In genomic region chr17:57886020-57886419, GRCh38 we compare ENCODE assay signal across 18 cellular contexts. TPM values are rescaled to one million over a fixed set of nuclear protein-coding genes. Genes with fewer than 3 reads are reported as not detected.
DNase-seq lines count a peak whose midpoint lies in the region; ATAC-seq, FAIRE-seq and TF ChIP-seq lines count a peak whose summit lies in the region.
"Had no signal": no experiment of that assay in that cellular context is flagged by ENCODE, and none has a peak within 500 bp of the region (broad histone marks: within the 10 kb centered on the region; RNA-seq: fewer than 3 reads in every experiment).

No MANE protein-coding gene starts in this region.

- intact Hi-C loops in HepG2 (cut with micrococcal nuclease; ENCODE audit: unreplicated experiment) (no loop called here), right lobe of liver (cut with DNase I) (no loop called here)

- no peak overlapping the region for H3K14ac ChIP-seq in mesenchymal stem cell (ENCODE audit: low read length in 2 of 2)

- no peak overlapping the region for H2BK15ac ChIP-seq in mesenchymal stem cell (ENCODE audit: low read depth, poor library complexity, severe bottlenecking)

- H2AFZ ChIP-seq in HepG2 (ENCODE audit: low read length) (no peak overlapping the region), mesenchymal stem cell (ENCODE audit: low read depth, low read length) (no peak overlapping the region)

- ATAC-seq in HepG2 (no peak), right lobe of liver (no peak)
- ATAC-seq: GM12878 had no signal

- no TSS peak for BruUV-seq in HepG2 (replicated peaks; lab: Mats Ljungman, UMichigan)

- peak overlapping the region; percentile 49 for H2AK5ac ChIP-seq in mesenchymal stem cell (ENCODE audit: low read length, severe bottlenecking)

- TF ChIP-seq RAD21 in HepG2 (CRISPR knock-in tag; IDR thresholded peaks at IDR 0.05) = no peak

- TF ChIP-seq POLR2A in HepG2 (IDR thresholded peaks at IDR 0.05; ENCODE audit: insufficient read depth in 1 of 2, low read depth in 2 of 2, low read length in 2 of 2) (no peak), right lobe of liver (IDR thresholded peaks at IDR 0.05) (no peak)

- H3K27me3 ChIP-seq in HepG2 (ENCODE audit: control insufficient read depth in 1 of 2, insufficient read depth in 2 of 2, low read length in 2 of 2) (no peaks in the 10 kb centered on the region), right lobe of liver (no peaks in the 10 kb centered on the region), bronchial epithelial cell (ENCODE audit: control insufficient read depth, insufficient read depth, low read length) (no peaks in the 10 kb centered on the region), mesenchymal stem cell (ENCODE audit: control insufficient read depth in 1 of 2, insufficient read depth in 1 of 2, low read length in 2 of 2) (no peaks in the 10 kb centered on the region)
- H3K27me3 ChIP-seq: BLaER1 treated with 17β-estradiol and CSF1 and Interleukin-3, amounts not matched to agents 10 nM and 100 nM had no signal

- POLR2A ChIA-PET in HepG2 (lab: Yijun Ruan, JAX) = no interaction called here

- H3K36me3 ChIP-seq in HepG2 (replicated peaks in 1 of 2; ENCODE audit: control insufficient read depth in 1 of 2, insufficient read depth in 2 of 2, low read length in 2 of 2) = peaks cover 0 to 2% of the 10 kb centered on the region in 2 experiments; a peak in 1 of 5 replicates
- H3K36me3 ChIP-seq in right lobe of liver = no peaks in the 10 kb centered on the region
- H3K36me3 ChIP-seq in bronchial epithelial cell (ENCODE audit: control insufficient read depth, insufficient read depth, low read length) = peaks cover 11% of the 10 kb centered on the region
- peaks cover 24 to 33% of the 10 kb centered on the region in 2 experiments for H3K36me3 ChIP-seq in mesenchymal stem cell (ENCODE audit: control insufficient read depth in 1 of 2, insufficient read depth in 2 of 2, low read depth in 1 of 2, low read length in 2 of 2)

- peak overlapping the region in 1 of 2 experiments; percentile 3 for H3K4ac ChIP-seq in mesenchymal stem cell (ENCODE audit: low read depth in 1 of 2, low read length in 2 of 2)

- in situ Hi-C loops in HepG2 (cut with HindIII; ENCODE audit: extremely low pct_ligation_motif_present, low pct_unique_long_range_greater_than_20kb) = no loop called here

- no peak overlapping the region for H3K4me2 ChIP-seq in HepG2 (ENCODE audit: low read depth, low read length)
- no peak overlapping the region for H3K4me2 ChIP-seq in mesenchymal stem cell (ENCODE audit: low read length, poor library complexity, severe bottlenecking)
- H3K4me2 ChIP-seq: BLaER1 treated with 17β-estradiol and CSF1 and Interleukin-3, amounts not matched to agents 10 nM and 100 nM had no signal

- no peak overlapping the region for H4K8ac ChIP-seq in mesenchymal stem cell (ENCODE audit: low read length)

- H4K20me1 ChIP-seq in HepG2 (ENCODE audit: insufficient read depth, low read length) = no peaks in the 10 kb centered on the region

- no peaks in the 10 kb centered on the region for H3K9me3 ChIP-seq in HepG2 (ENCODE audit: low read length)
- no peaks in the 10 kb centered on the region for H3K9me3 ChIP-seq in right lobe of liver
- H3K9me3 ChIP-seq in mesenchymal stem cell (ENCODE audit: control insufficient read depth, low read length) = no peaks in the 10 kb centered on the region
- H3K9me3 ChIP-seq: HAP-1 had no signal

- no peak for TF ChIP-seq CTCF in HepG2 (CRISPR knock-in tag; IDR thresholded peaks at IDR 0.05)
- no peak for TF ChIP-seq CTCF in right lobe of liver (IDR thresholded peaks at IDR 0.05)
- no peak for TF ChIP-seq CTCF in bronchial epithelial cell (IDR thresholded peaks at IDR 0.05; ENCODE audit: insufficient read depth, low read length, severe bottlenecking)

- no peak overlapping the region for H4K91ac ChIP-seq in mesenchymal stem cell (ENCODE audit: low read length)

- no peak overlapping the region for H3K23ac ChIP-seq in mesenchymal stem cell (ENCODE audit: low read length in 2 of 2)

- CTCF ChIA-PET in HepG2 (lab: Yijun Ruan, JAX; ENCODE audit: low intra/inter-chr PET ratio, low total read pairs) = no interaction called here

- no peaks in the 10 kb centered on the region for H3K79me2 ChIP-seq in HepG2 (ENCODE audit: insufficient read depth, low read length)

- TF ChIP-seq EP300 in HepG2 (IDR thresholded peaks at IDR 0.05; ENCODE audit: low read depth in 2 of 2, low read length in 2 of 2) = no peak
- no peak for TF ChIP-seq EP300 in HepG2 (CRISPR knock-in tag; IDR thresholded peaks at IDR 0.05; ENCODE audit: borderline replicate concordance)

- H3K9ac ChIP-seq in HepG2 (ENCODE audit: insufficient read depth, low read depth, low read length) = no peak overlapping the region
- H3K9ac ChIP-seq in mesenchymal stem cell (ENCODE audit: low read length) = no peak overlapping the region
- H3K9ac ChIP-seq: BLaER1 treated with 17β-estradiol and CSF1 and Interleukin-3, amounts not matched to agents 10 nM and 100 nM had no signal

- H3K4me1 ChIP-seq in HepG2 (ENCODE audit: insufficient read depth, low read length) = peaks cover 28% of the 10 kb centered on the region
- H3K4me1 ChIP-seq in right lobe of liver = peaks cover 0 to 6% (median 0%) of the 10 kb centered on the region in 4 donors
- H3K4me1 ChIP-seq in mesenchymal stem cell (ENCODE audit: control insufficient read depth, insufficient read depth, low read depth, low read length) = peaks cover 42% of the 10 kb centered on the region
- H3K4me1 ChIP-seq: HAP-1 had no signal

- no peak overlapping the region for H2BK120ac ChIP-seq in mesenchymal stem cell (ENCODE audit: low read depth, low read length)

- no peak overlapping the region for H3K4me3 ChIP-seq in HepG2 (replicated peaks in 1 of 3; ENCODE audit: insufficient read depth in 1 of 3, low read depth in 2 of 3, low read length in 3 of 3)
- H3K4me3 ChIP-seq in right lobe of liver = no peak overlapping the region
- no peak overlapping the region for H3K4me3 ChIP-seq in bronchial epithelial cell (ENCODE audit: low read depth, low read length)
- H3K4me3 ChIP-seq in mesenchymal stem cell (ENCODE audit: insufficient read depth in 1 of 2, low read depth in 1 of 2, low read length in 2 of 2) = no peak overlapping the region
- H3K4me3 ChIP-seq: BLaER1 treated with 17β-estradiol and CSF1 and Interleukin-3, amounts not matched to agents 10 nM and 100 nM; GM12878; HAP-1 had no signal

- 85% methylated on average over 4 of the region's 4 CpGs for WGBS in HepG2 (ENCODE audit: low lambda C conversion rate)
- WGBS in right lobe of liver (ENCODE audit: insufficient coverage, low coverage, low lambda C conversion rate, missing lambda C conversion rate) = 90% methylated on average over 2 of the region's 4 CpGs
- 82% methylated on average over 3 of the region's 4 CpGs for WGBS in mesenchymal stem cell

- FAIRE-seq in HepG2 (lab: Jason Lieb, UNC) (no peak), bronchial epithelial cell (lab: Jason Lieb, UNC) (peak; percentile 58)
- FAIRE-seq: GM12878 had no signal

- peak overlapping the region in 1 of 2 experiments; percentile 30 for H3K18ac ChIP-seq in mesenchymal stem cell (ENCODE audit: low read depth in 1 of 2, low read length in 2 of 2)

- no peak overlapping the region for H2BK12ac ChIP-seq in mesenchymal stem cell (ENCODE audit: low read length in 2 of 2)

- H3K27ac ChIP-seq in HepG2 (ENCODE audit: extremely low read length, insufficient read depth, low read length) (no peak overlapping the region), right lobe of liver (no peak overlapping the region), mesenchymal stem cell (ENCODE audit: low read length, poor library complexity, severe bottlenecking) (no peak overlapping the region)
- H3K27ac ChIP-seq: 22Rv1; BLaER1 treated with 17β-estradiol and CSF1 and Interleukin-3, amounts not matched to agents 10 nM and 100 nM had no signal

- no peak for DNase-seq in HepG2 (ENCODE audit: low spot score)
- DNase-seq in right lobe of liver = no peak
- DNase-seq in bronchial epithelial cell (ENCODE audit: low read depth) = no peak
- no peak for DNase-seq in mesenchymal stem cell
- no peak for DNase-seq in anterior cingulate cortex (lab: John Stamatoyannopoulos, UW)
- DNase-seq in LoVo (ENCODE audit: low spot score) = no peak
- DNase-seq in stimulated activated CD4-positive, alpha-beta T cell treated with anti-CD3 and anti-CD28 coated beads, Interleukin-4, amount 100 ng/mL, for 4 hours = no peak
- DNase-seq in NCI-H524 treated with DMSO at 0.1 percent for 48 hours (lab: John Stamatoyannopoulos, UW) = no peak
- DNase-seq: CD8-positive, alpha-beta memory T cell; COR-L47; DMS 273 treated with DMSO at 0.1 percent for 48 hours; DMS53; DND-41; EL had no signal

- no peak overlapping the region for H2BK5ac ChIP-seq in mesenchymal stem cell (ENCODE audit: low read depth, low read length, poor library complexity, severe bottlenecking)

- H3K79me1 ChIP-seq in mesenchymal stem cell (replicated peaks; ENCODE audit: low read length, poor library complexity, severe bottlenecking) = peaks cover 40% of the 10 kb centered on the region

TF ChIP-seq in HepG2, 621 proteins besides CTCF, POLR2A, EP300 and RAD21 (continues in another document):
- peak; percentile 78 for TF ChIP-seq ZNF629 (CRISPR knock-in tag; conservative IDR thresholded peaks at IDR 0.05)

RNA-seq across cellular contexts. Expression of gene MRPS23, which starts 36.2 kb away (rescaled TPM):
- total RNA-seq in HepG2 (2016; rRNA removed; fragmentation: Illumina TruSeq; extraction: Trizol) = 181 and 283 TPM in 2 replicates
- total RNA-seq in HepG2 (2016; cell fraction: cytosol; rRNA removed; fragmentation: Illumina TruSeq; extraction: Trizol; ENCODE audit: low read depth) = 33.9 and 36.7 TPM in 2 replicates
- total RNA-seq in HepG2 (2016; cell fraction: insoluble cytoplasmic fraction; rRNA removed; fragmentation: Illumina TruSeq; extraction: Trizol) = 189 and 325 TPM in 2 replicates
- 47.2 and 48.2 TPM in 2 replicates for total RNA-seq in HepG2 (2016; cell fraction: membrane; rRNA removed; fragmentation: Illumina TruSeq; extraction: Trizol)
- 63.9 and 73.7 TPM in 2 replicates for total RNA-seq in HepG2 (2016; cell fraction: nucleus; rRNA removed; fragmentation: Illumina TruSeq; extraction: Trizol)
- polyA plus RNA-seq in HepG2 (2011; rRNA removed) = 61.6 and 63.2 TPM in 2 replicates
- 68.3 and 71.0 TPM in 2 replicates for polyA plus RNA-seq in HepG2 (2011; cell fraction: cytosol; rRNA removed)
- polyA plus RNA-seq in HepG2 (2011; cell fraction: nucleus; rRNA removed) = 11.6 and 14.2 TPM in 2 replicates
- 78.3 and 78.8 TPM in 2 replicates for polyA plus RNA-seq in HepG2 (2012)
- polyA plus RNA-seq in HepG2 (2016; cell fraction: cytosol; fragmentation: Illumina TruSeq; extraction: Trizol; ENCODE audit: low read depth) = 26.6 and 30.8 TPM in 2 replicates
- polyA plus RNA-seq in HepG2 (2016; cell fraction: insoluble cytoplasmic fraction; fragmentation: Illumina TruSeq; extraction: Trizol; ENCODE audit: low read depth) = 249 and 259 TPM in 2 replicates
- 32.0 and 32.5 TPM in 2 replicates for polyA plus RNA-seq in HepG2 (2016; cell fraction: membrane; fragmentation: Illumina TruSeq; extraction: Trizol; ENCODE audit: low read depth)
- 75.9 and 84.0 TPM in 2 replicates for polyA plus RNA-seq in HepG2 (2016; cell fraction: nucleus; fragmentation: Illumina TruSeq; extraction: Trizol; ENCODE audit: insufficient read depth, low read depth)
- polyA minus RNA-seq in HepG2 (2011; rRNA and poly(A)+ RNA removed; ENCODE audit: low replicate concordance) = 47.3 and 53.2 TPM in 2 replicates
- 28.0 and 33.9 TPM in 2 replicates for polyA minus RNA-seq in HepG2 (2011; cell fraction: cytosol; rRNA and poly(A)+ RNA removed)
- polyA minus RNA-seq in HepG2 (2011; cell fraction: nucleus; rRNA and poly(A)+ RNA removed) = 17.3 and 18.9 TPM in 2 replicates
- total RNA-seq in right lobe of liver = 10 to 100 TPM; 13.0 to 23.0 (median 15.2) TPM
- total RNA-seq in bronchial epithelial cell = 40.5 and 49.7 TPM in 2 replicates
- 23.0 TPM for polyA plus RNA-seq in mesenchymal stem cell (2013, experiment 1 of 2)
- 21.0 TPM for polyA plus RNA-seq in mesenchymal stem cell (2013, experiment 2 of 2)
